2 cellular contexts compared by ENCODE assay signal in genomic region chr11:76714493-76714892, GRCh38.
TF ChIP-seq lines count a peak whose summit lies in the region.

No MANE protein-coding gene starts in this region.

TF ChIP-seq in GM12878, 131 proteins besides CTCF, POLR2A, EP300 and RAD21 (continued from another document):
- TF ChIP-seq ASH2L (IDR thresholded peaks at IDR 0.05; ENCODE audit: borderline replicate concordance, low read depth) (no peak), DPF2 (IDR thresholded peaks at IDR 0.05) (no peak), ZNF217 (IDR thresholded peaks at IDR 0.05) (no peak), CBX5 (IDR thresholded peaks at IDR 0.05; ENCODE audit: low read depth) (no peak)
TF ChIP-seq in GM12878: peak in this region for 0.

TF ChIP-seq in HEK293T, 16 proteins besides CTCF, POLR2A, EP300 and RAD21 (continued from another document):
- TF ChIP-seq PKNOX1 (IDR thresholded peaks at IDR 0.05), result no peak
- TF ChIP-seq HDGF (IDR thresholded peaks at IDR 0.05; ENCODE audit: borderline replicate concordance), result no peak
- TF ChIP-seq FOXA1 (IDR thresholded peaks at IDR 0.05), result no peak
- TF ChIP-seq FOXK2 (IDR thresholded peaks at IDR 0.05), result no peak
- no peak for TF ChIP-seq NFRKB (IDR thresholded peaks at IDR 0.05)
- no peak for TF ChIP-seq ZNF384 (IDR thresholded peaks at IDR 0.05)
- no peak for TF ChIP-seq CTBP1 (IDR thresholded peaks at IDR 0.05; ENCODE audit: borderline replicate concordance)
TF ChIP-seq in HEK293T: peak in this region for 0.
